ENCODE assay signal across 21 cellular contexts in the genomic region with DNA sequence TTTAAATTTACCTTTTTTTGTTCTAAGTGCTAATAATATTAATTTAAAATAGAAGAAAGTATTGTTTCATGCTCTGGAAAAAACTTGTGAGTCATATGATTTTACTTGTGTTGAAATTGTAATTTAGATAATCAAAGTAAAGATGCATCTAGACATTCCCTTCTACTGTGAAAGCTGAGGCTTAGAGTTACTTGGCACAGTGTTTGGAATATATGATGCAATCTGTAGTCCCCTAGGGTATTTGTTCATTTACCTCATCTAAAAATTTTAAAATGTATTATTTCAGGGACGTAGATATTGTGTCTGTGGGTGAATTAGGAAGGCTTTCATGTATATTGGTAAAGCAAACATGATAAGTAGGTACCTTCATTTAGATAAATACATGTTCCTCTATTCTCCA.
DNase-seq lines count a peak whose midpoint lies in the region; ATAC-seq and TF ChIP-seq lines count a peak whose summit lies in the region.
"Had no signal": no experiment of that assay in that cellular context is flagged by ENCODE, and none has a peak within 500 bp of the region (broad histone marks: within the 10 kb centered on the region; RNA-seq: fewer than 3 reads in every experiment).

No MANE protein-coding gene starts in this region.

- H3K4me3 Mint-ChIP-seq in GM23338, result no peak overlapping the region
- H3K4me3 Mint-ChIP-seq: CD4-positive, CD25-positive, alpha-beta regulatory T cell; CD8-positive, alpha-beta memory T cell had no signal

- H3K36me3 ChIP-seq in GM23338 (ENCODE audit: insufficient read depth), result no peaks in the 10 kb centered on the region
- H3K36me3 ChIP-seq: BE2C had no signal

- H3K4me1 ChIP-seq in GM23338 (ENCODE audit: insufficient read depth), result no peaks in the 10 kb centered on the region
- H3K4me1 ChIP-seq: BE2C had no signal

- no peaks in the 10 kb centered on the region for H3K27me3 Mint-ChIP-seq in GM23338 (ENCODE audit: insufficient read depth, low read depth, poor library complexity)
- H3K27me3 Mint-ChIP-seq: CD4-positive, CD25-positive, alpha-beta regulatory T cell; CD8-positive, alpha-beta memory T cell had no signal

- intact Hi-C loops in dorsolateral prefrontal cortex (cut with DNase I), result no loop called here

- TF ChIP-seq CTCF in GM23338 (conservative IDR thresholded peaks at IDR 0.05; ENCODE audit: low read depth in 2 of 2) (no peak), dorsolateral prefrontal cortex (IDR thresholded peaks at IDR 0.05 in 54 of 56, conservative IDR thresholded peaks at IDR 0.05 in 2 of 56; ENCODE audit: low read depth in 1 of 56, partially characterized antibody in 56 of 56) (no peak)

- no peaks in the 10 kb centered on the region for H3K9me2 ChIP-seq in GM23338 (ENCODE audit: insufficient read depth)

- H3K36me3 Mint-ChIP-seq in GM23338 (ENCODE audit: low read depth), result no peaks in the 10 kb centered on the region
- H3K36me3 Mint-ChIP-seq: CD4-positive, CD25-positive, alpha-beta regulatory T cell; CD8-positive, alpha-beta memory T cell had no signal

- H3K27ac ChIP-seq in GM23338 (ENCODE audit: low read depth) (no peak overlapping the region), dorsolateral prefrontal cortex (no peak overlapping the region)
- H3K27ac ChIP-seq: GM23248, HL-60 had no signal

- no peak overlapping the region for H3K4me3 ChIP-seq in GM23338
- H3K4me3 ChIP-seq in dorsolateral prefrontal cortex, result no peak overlapping the region
- H3K4me3 ChIP-seq: GM12878, GM23248 had no signal

- no peak overlapping the region for H3K4me2 ChIP-seq in GM23338

- no peaks in the 10 kb centered on the region for H3K79me2 ChIP-seq in GM23338 (replicated peaks; ENCODE audit: insufficient read depth)

- DNase-seq in M059J (ENCODE audit: low read depth), result peak; percentile 3
- DNase-seq in NCI-H2081 (lab: John Stamatoyannopoulos, UW), result peak; percentile 2 to 58
- DNase-seq in amniotic epithelial cell (ENCODE audit: low read depth), result peak; percentile 8
- peak; percentile 5 for DNase-seq in fibroblast of the conjunctiva (ENCODE audit: low read depth)
- no peak for DNase-seq in GM23338 (ENCODE audit: low spot score)
- no peak for DNase-seq in dorsolateral prefrontal cortex
- DNase-seq: ACHN; BE2C; C1 segment of cervical spinal cord; CD4-positive, CD25-positive, alpha-beta regulatory T cell; CD8-positive, alpha-beta memory T cell; COR-L47; DMS 273 treated with DMSO at 0.1 percent for 48 hours; DMS53; DND-41; EL; GM23248; HCEC 1CT had no signal

- no peak overlapping the region for H3K27ac Mint-ChIP-seq in GM23338
- H3K27ac Mint-ChIP-seq: CD4-positive, CD25-positive, alpha-beta regulatory T cell; CD8-positive, alpha-beta memory T cell had no signal

- H4K20me1 ChIP-seq in GM23338 (replicated peaks; ENCODE audit: insufficient read depth), result no peaks in the 10 kb centered on the region

- H3K27me3 ChIP-seq in GM23338 (ENCODE audit: insufficient read depth), result no peaks in the 10 kb centered on the region
- H3K27me3 ChIP-seq in dorsolateral prefrontal cortex, result peaks cover 0 to 2% (median 0%) of the 10 kb centered on the region in 45 donors
- H3K27me3 ChIP-seq: BE2C had no signal

- no peak overlapping the region for H2AFZ ChIP-seq in GM23338
- H2AFZ ChIP-seq: GM23248 had no signal

- H3F3A ChIP-seq in GM23338 (replicated peaks; ENCODE audit: low read depth), result no peaks in the 10 kb centered on the region

- no peaks in the 10 kb centered on the region for H3K9me3 Mint-ChIP-seq in GM23338

- no peaks in the 10 kb centered on the region for H3K4me1 Mint-ChIP-seq in GM23338
- H3K4me1 Mint-ChIP-seq: CD4-positive, CD25-positive, alpha-beta regulatory T cell; CD8-positive, alpha-beta memory T cell had no signal

- no peak for ATAC-seq in GM23338
- ATAC-seq in GM19395 (IDR thresholded peaks at IDR 0.05; ENCODE audit: unreplicated experiment), result no peak
- ATAC-seq: GM12878 had no signal

TF ChIP-seq in GM23338, 12 proteins besides CTCF, POLR2A, EP300 and RAD21:
- TF ChIP-seq ZNF331 (CRISPR knock-in tag; IDR thresholded peaks at IDR 0.05; ENCODE audit: low read depth) (no peak), POLR2AphosphoS5 (IDR thresholded peaks at IDR 0.05; ENCODE audit: low read depth) (no peak), STAT1 (IDR thresholded peaks at IDR 0.05; ENCODE audit: unreplicated experiment) (no peak), EZH2phosphoT487 (IDR thresholded peaks at IDR 0.05; ENCODE audit: unreplicated experiment) (no peak), ZNF114 (CRISPR knock-in tag; IDR thresholded peaks at IDR 0.05) (no peak), NANOG (IDR thresholded peaks at IDR 0.05; ENCODE audit: borderline replicate concordance) (no peak)
- TF ChIP-seq, protein P1, sequence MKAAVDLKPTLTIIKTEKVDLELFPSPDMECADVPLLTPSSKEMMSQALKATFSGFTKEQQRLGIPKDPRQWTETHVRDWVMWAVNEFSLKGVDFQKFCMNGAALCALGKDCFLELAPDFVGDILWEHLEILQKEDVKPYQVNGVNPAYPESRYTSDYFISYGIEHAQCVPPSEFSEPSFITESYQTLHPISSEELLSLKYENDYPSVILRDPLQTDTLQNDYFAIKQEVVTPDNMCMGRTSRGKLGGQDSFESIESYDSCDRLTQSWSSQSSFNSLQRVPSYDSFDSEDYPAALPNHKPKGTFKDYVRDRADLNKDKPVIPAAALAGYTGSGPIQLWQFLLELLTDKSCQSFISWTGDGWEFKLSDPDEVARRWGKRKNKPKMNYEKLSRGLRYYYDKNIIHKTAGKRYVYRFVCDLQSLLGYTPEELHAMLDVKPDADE (IDR thresholded peaks at IDR 0.05), result no peak
- TF ChIP-seq, protein P2, sequence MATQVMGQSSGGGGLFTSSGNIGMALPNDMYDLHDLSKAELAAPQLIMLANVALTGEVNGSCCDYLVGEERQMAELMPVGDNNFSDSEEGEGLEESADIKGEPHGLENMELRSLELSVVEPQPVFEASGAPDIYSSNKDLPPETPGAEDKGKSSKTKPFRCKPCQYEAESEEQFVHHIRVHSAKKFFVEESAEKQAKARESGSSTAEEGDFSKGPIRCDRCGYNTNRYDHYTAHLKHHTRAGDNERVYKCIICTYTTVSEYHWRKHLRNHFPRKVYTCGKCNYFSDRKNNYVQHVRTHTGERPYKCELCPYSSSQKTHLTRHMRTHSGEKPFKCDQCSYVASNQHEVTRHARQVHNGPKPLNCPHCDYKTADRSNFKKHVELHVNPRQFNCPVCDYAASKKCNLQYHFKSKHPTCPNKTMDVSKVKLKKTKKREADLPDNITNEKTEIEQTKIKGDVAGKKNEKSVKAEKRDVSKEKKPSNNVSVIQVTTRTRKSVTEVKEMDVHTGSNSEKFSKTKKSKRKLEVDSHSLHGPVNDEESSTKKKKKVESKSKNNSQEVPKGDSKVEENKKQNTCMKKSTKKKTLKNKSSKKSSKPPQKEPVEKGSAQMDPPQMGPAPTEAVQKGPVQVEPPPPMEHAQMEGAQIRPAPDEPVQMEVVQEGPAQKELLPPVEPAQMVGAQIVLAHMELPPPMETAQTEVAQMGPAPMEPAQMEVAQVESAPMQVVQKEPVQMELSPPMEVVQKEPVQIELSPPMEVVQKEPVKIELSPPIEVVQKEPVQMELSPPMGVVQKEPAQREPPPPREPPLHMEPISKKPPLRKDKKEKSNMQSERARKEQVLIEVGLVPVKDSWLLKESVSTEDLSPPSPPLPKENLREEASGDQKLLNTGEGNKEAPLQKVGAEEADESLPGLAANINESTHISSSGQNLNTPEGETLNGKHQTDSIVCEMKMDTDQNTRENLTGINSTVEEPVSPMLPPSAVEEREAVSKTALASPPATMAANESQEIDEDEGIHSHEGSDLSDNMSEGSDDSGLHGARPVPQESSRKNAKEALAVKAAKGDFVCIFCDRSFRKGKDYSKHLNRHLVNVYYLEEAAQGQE (IDR thresholded peaks at IDR 0.05; ENCODE audit: unreplicated experiment), result no peak

Comparison
In these comparisons a context has a peak if more than half of its experiments do, and no peak if none do; other contexts are left out.
1. DNase-seq: peak in M059J (single experiment), NCI-H2081 (2 of 2), amniotic epithelial cell (single experiment) and fibroblast of the conjunctiva (single experiment); none in GM23338 (single experiment) and dorsolateral prefrontal cortex (0 of 10).